29 cellular contexts compared by ENCODE assay signal in the genomic region with DNA sequence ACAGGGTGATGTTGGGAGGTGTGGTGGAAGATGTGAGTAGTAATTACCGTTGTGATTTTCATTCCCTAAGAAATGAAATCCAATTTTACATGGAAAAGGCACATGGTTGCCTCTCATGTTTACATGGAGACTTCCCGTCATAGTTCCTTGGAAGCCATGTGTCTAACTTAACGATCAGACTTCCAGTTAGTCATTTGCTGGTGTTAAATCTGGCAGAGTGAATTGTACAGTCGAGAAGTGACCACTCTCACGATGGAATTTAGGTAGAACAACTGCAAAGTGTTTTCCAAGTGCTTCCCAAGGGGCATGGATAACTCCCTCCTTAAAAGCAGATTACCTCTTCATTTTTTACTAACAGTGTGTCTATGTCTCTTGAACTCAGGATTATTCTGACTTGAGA.
"Had no signal": no experiment of that assay in that cellular context is flagged by ENCODE, and none has a peak within 500 bp of the region (broad histone marks: within the 10 kb centered on the region; RNA-seq: fewer than 3 reads in every experiment).

No MANE protein-coding gene starts in this region.

- H3K9me3 ChIP-seq: adrenal gland, body of pancreas, esophagus muscularis mucosa had no signal

- H3K27me3 ChIP-seq: adrenal gland, body of pancreas, esophagus muscularis mucosa had no signal

- H3K27ac ChIP-seq: adrenal gland, body of pancreas, esophagus muscularis mucosa had no signal

- H3K4me1 ChIP-seq: adrenal gland, body of pancreas had no signal

- H3K36me3 ChIP-seq: adrenal gland, esophagus muscularis mucosa had no signal

- ATAC-seq: activated CD4-positive, alpha-beta T cell treated with anti-CD3 and anti-CD28 coated beads for 36 hours; activated CD8-positive, alpha-beta memory T cell treated with anti-CD3 and anti-CD28 coated beads, Interleukin-2, amount 10 ng/mL, durations not matched to agents 7 days and 5 days; activated CD8-positive, alpha-beta T cell treated with anti-CD3 and anti-CD28 coated beads, Interleukin-2, amount 10 ng/mL, durations not matched to agents 7 days and 5 days; activated naive CD8-positive, alpha-beta T cell treated with anti-CD3 and anti-CD28 coated beads, Interleukin-2, amount 50 U/mL, for 24 hours; body of pancreas; effector memory CD8-positive, alpha-beta T cell; T-helper 17 cell had no signal

- DNase-seq: activated CD4-positive, alpha-beta memory T cell treated with anti-CD3 and anti-CD28 coated beads for 36 hours; activated CD4-positive, alpha-beta T cell treated with anti-CD3 and anti-CD28 coated beads for 36 hours; activated CD4-positive, alpha-beta T cell treated with anti-CD3 and anti-CD28 coated beads, Interleukin-2, amount 10 ng/mL, durations not matched to agents 24 days and 14 days; activated CD4-positive, CD25-positive, alpha-beta regulatory T cell; activated CD4-positive, CD25-positive, alpha-beta regulatory T cell treated with anti-CD3 and anti-CD28 coated beads, Interleukin-2, amount 50 U/mL, for 72 hours; activated CD8-positive, alpha-beta memory T cell treated with anti-CD3 and anti-CD28 coated beads, Interleukin-2, amount 10 ng/mL, durations not matched to agents 7 days and 5 days; activated CD8-positive, alpha-beta memory T cell treated with anti-CD3 and anti-CD28 coated beads, Interleukin-2, amount 50 U/mL, for 4 hours; activated CD8-positive, alpha-beta T cell treated with anti-CD3 and anti-CD28 coated beads, Interleukin-2, amount 10 ng/mL, durations not matched to agents 7 days and 5 days; activated effector memory CD4-positive, alpha-beta T cell treated with anti-CD3 and anti-CD28 coated beads, Interleukin-2, amount 50 U/mL, for 16 hours; activated naive CD4-positive, alpha-beta T cell treated with anti-CD3 and anti-CD28 coated beads for 36 hours; activated naive CD8-positive, alpha-beta T cell treated with anti-CD3 and anti-CD28 coated beads for 36 hours; activated naive CD8-positive, alpha-beta T cell treated with anti-CD3 and anti-CD28 coated beads, Interleukin-2, amount 50 U/mL, for 24 hours; activated T-cell treated with anti-CD3 and anti-CD28 coated beads, Interleukin-2, amount 50 U/mL, for 1 hour; activated T-cell treated with anti-CD3 and anti-CD28 coated beads, Interleukin-2, amount 50 U/mL, for 48 hours; adrenal gland; amygdala; aorta; body of pancreas; caudate nucleus; cortex of kidney; dermis blood vessel endothelial cell; effector CD4-positive, alpha-beta T cell; effector memory CD8-positive, alpha-beta T cell; erythroblast; foreskin fibroblast; head of caudate nucleus; T-helper 17 cell; T1000 had no signal

- H3K4me3 ChIP-seq: adrenal gland, body of pancreas, esophagus muscularis mucosa had no signal
